ENCODE assay signal across 24 cellular contexts in genomic region chr2:26681656-26682055, GRCh38. TPM values are rescaled to one million over a fixed set of nuclear protein-coding genes. Genes with fewer than 3 reads are reported as not detected.
DNase-seq lines count a peak whose midpoint lies in the region; ATAC-seq and TF ChIP-seq lines count a peak whose summit lies in the region.
"Had no signal": no experiment of that assay in that cellular context is flagged by ENCODE, and none has a peak within 500 bp of the region (broad histone marks: within the 10 kb centered on the region; RNA-seq: fewer than 3 reads in every experiment).

No MANE protein-coding gene starts in this region.

- intact Hi-C loops in left cardiac atrium (cut with DNase I) (loop anchor here in 1 of 2 donors (5.0 kb wide), 1 partner anchor 74 kb away; no protein-coding TSS in a partner anchor), left ventricle myocardium inferior (cut with micrococcal nuclease) (no loop called here), sigmoid colon (cut with DNase I) (no loop called here)

- DNase-seq in left cardiac atrium = peak; percentile 7
- DNase-seq in left ventricle myocardium inferior = no peak
- DNase-seq in chondrocyte (ENCODE audit: low spot score) = peak; percentile 19
- DNase-seq in sigmoid colon = peak; percentile 25
- DNase-seq in H7 = no peak
- no peak for DNase-seq in GDM1 (lab: John Stamatoyannopoulos, UW)
- DNase-seq: CD4-positive, alpha-beta T cell; DMS 273 treated with DMSO at 0.1 percent for 48 hours; DMS79 treated with DMSO at 0.1 percent for 48 hours; IMR-90; NCI-H1092 treated with DMSO at 0.1 percent for 48 hours; NCI-H2029 treated with DMSO at 0.1 percent for 48 hours; NCI-H226; NCI-H510A treated with DMSO at 0.1 percent for 48 hours; NCI-H748 treated with DMSO at 0.1 percent for 48 hours; RPMI8226; SIG-M5 had no signal

- peaks cover 41% of the 10 kb centered on the region for H3K27me3 Mint-ChIP-seq in chondrocyte (ENCODE audit: low read depth)

- H3K27ac Mint-ChIP-seq in chondrocyte (ENCODE audit: unreplicated experiment) = no peak overlapping the region
- H3K27ac Mint-ChIP-seq: CD4-positive, alpha-beta T cell had no signal

- TF ChIP-seq EP300 in sigmoid colon (IDR thresholded peaks at IDR 0.05) = no peak

- H3K9me3 ChIP-seq in left ventricle myocardium inferior (replicated peaks) (peaks cover 3% of the 10 kb centered on the region), sigmoid colon (no peaks in the 10 kb centered on the region)
- H3K9me3 ChIP-seq: Caco-2 had no signal

- peaks cover 2% of the 10 kb centered on the region for H3K36me3 Mint-ChIP-seq in chondrocyte (ENCODE audit: low read depth)

- ATAC-seq in left cardiac atrium (peak; percentile 67 to 71), GM19023 (IDR thresholded peaks at IDR 0.05; ENCODE audit: unreplicated experiment) (no peak)
- ATAC-seq: A549 had no signal

- TF ChIP-seq POLR2A in sigmoid colon (IDR thresholded peaks at IDR 0.05) = no peak

- H3K36me3 ChIP-seq in left ventricle myocardium inferior (no peaks in the 10 kb centered on the region), sigmoid colon (no peaks in the 10 kb centered on the region), H7 (replicated peaks; ENCODE audit: control insufficient read depth, insufficient read depth, low read length) (no peaks in the 10 kb centered on the region)

- no peak overlapping the region for H3K4me3 Mint-ChIP-seq in chondrocyte (ENCODE audit: unreplicated experiment)
- H3K4me3 Mint-ChIP-seq: CD4-positive, alpha-beta T cell had no signal

- H3K27ac ChIP-seq in left ventricle myocardium inferior (replicated peaks) = no peak overlapping the region
- no peak overlapping the region for H3K27ac ChIP-seq in sigmoid colon
- H3K27ac ChIP-seq: A549, KMS-11, PC-9 had no signal

- TF ChIP-seq CTCF in left ventricle myocardium inferior (IDR thresholded peaks at IDR 0.05; ENCODE audit: borderline replicate concordance) = no peak
- TF ChIP-seq CTCF in chondrocyte (IDR thresholded peaks at IDR 0.05) = no peak
- TF ChIP-seq CTCF in sigmoid colon (IDR thresholded peaks at IDR 0.05) = no peak

- H3K4me1 ChIP-seq in left ventricle myocardium inferior = no peaks in the 10 kb centered on the region
- H3K4me1 ChIP-seq in sigmoid colon = peaks cover 0 to 17% (median 8%) of the 10 kb centered on the region in 4 donors
- H3K4me1 ChIP-seq: Caco-2 had no signal

- WGBS in sigmoid colon, 2 donors = 81 to 82% methylated on average over 3 of the region's 3 CpGs

- no peak overlapping the region for H3K4me3 ChIP-seq in left ventricle myocardium inferior
- no peak overlapping the region for H3K4me3 ChIP-seq in sigmoid colon
- H3K4me3 ChIP-seq in H7 (ENCODE audit: insufficient read depth, low read depth, low read length) = no peak overlapping the region
- H3K4me3 ChIP-seq: A549, PC-9 had no signal

- H3K9me3 Mint-ChIP-seq in chondrocyte (ENCODE audit: low read depth) = peaks cover 8% of the 10 kb centered on the region
- H3K9me3 Mint-ChIP-seq: CD4-positive, alpha-beta T cell had no signal

- H3K4me1 Mint-ChIP-seq in chondrocyte (ENCODE audit: low read depth) = peaks cover 10% of the 10 kb centered on the region

- H3K27me3 ChIP-seq in left ventricle myocardium inferior (ENCODE audit: low read depth) = peaks cover 35% of the 10 kb centered on the region
- no peaks in the 10 kb centered on the region for H3K27me3 ChIP-seq in sigmoid colon
- no peaks in the 10 kb centered on the region for H3K27me3 ChIP-seq in H7 (ENCODE audit: control insufficient read depth, insufficient read depth, low read length)

RNA-seq across cellular contexts. Expression of gene KCNK3, which starts 10.9 kb away (rescaled TPM):
- 10 to 100 TPM; 30.9 to 35.4 TPM for total RNA-seq in left cardiac atrium
- 3.2 TPM for total RNA-seq in left ventricle myocardium inferior
- 0.77 to 2.9 TPM (median 2.8 TPM) in 3 replicates for total RNA-seq in chondrocyte
- 10 to 100 TPM in 1 of 4 donors, 1 to 10 TPM in 3; 2.9 to 12.2 (median 6.1) TPM for total RNA-seq in sigmoid colon
- 1 to 10 TPM in 1 of 3 donors, under 1 TPM in 2; under 0.01 to 2.3 (median 0.23) TPM for polyA plus RNA-seq in sigmoid colon
- 0.11 and 0.48 TPM in 2 replicates for total RNA-seq in H7 (2014; rRNA removed; shearing (Covaris generic))
- total RNA-seq: CD4-positive, alpha-beta T cell; PC-9 had no signal

RNA-seq across cellular contexts. Expression of gene CIB4, which starts 40.5 kb away (rescaled TPM):
- total RNA-seq in left cardiac atrium = under 1 TPM in 1 of 2 donors, not detected in 1; 0.44 TPM
- total RNA-seq in left ventricle myocardium inferior = not detected
- not detected in 3 replicates for total RNA-seq in chondrocyte
- not detected for total RNA-seq in sigmoid colon
- not detected for polyA plus RNA-seq in sigmoid colon
- not detected in 2 replicates for total RNA-seq in H7 (2014; rRNA removed; shearing (Covaris generic))
- total RNA-seq: Caco-2; CD4-positive, alpha-beta T cell; H4; IMR-90; PC-9 had no signal
- polyA plus RNA-seq: BJ, IMR-90 had no signal

Comparison
In these comparisons a context has a peak if more than half of its experiments do, and no peak if none do; other contexts are left out.
1. DNase-seq: peak in left cardiac atrium (single experiment), chondrocyte (single experiment) and sigmoid colon (single experiment); none in left ventricle myocardium inferior (single experiment), H7 (single experiment) and GDM1 (single experiment).